1 cellular context compared by ENCODE assay signal in the genomic region with DNA sequence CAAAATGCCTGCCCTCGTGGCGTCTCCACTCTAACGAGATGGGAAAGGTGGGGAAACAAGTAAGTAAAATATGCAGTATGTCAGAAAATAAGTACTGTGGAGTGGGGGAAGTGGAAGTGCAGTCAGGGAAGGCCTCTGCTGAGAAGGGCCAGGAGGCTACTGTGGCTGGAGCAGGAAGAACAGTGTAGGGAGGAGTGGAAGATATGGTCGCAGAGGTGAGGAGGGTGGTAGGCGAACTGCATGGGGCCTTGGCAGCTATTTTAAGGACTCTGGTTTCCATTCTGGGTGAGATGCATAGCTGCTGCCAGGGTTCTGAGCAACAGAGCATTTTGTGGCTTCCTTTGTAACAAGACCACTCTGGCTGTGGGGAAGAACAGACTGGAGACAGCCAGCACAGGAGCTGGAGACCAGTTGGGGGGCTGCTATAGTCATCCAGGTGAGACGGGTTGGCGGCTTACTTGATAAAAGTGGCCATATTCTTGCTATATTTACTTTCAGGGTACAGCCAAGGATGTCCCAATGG.
TF ChIP-seq lines count a peak whose summit lies in the region.

No MANE protein-coding gene starts in this region.

TF ChIP-seq in GM12878, 131 proteins besides CTCF, POLR2A, EP300 and RAD21:
- TF ChIP-seq, protein P1, sequence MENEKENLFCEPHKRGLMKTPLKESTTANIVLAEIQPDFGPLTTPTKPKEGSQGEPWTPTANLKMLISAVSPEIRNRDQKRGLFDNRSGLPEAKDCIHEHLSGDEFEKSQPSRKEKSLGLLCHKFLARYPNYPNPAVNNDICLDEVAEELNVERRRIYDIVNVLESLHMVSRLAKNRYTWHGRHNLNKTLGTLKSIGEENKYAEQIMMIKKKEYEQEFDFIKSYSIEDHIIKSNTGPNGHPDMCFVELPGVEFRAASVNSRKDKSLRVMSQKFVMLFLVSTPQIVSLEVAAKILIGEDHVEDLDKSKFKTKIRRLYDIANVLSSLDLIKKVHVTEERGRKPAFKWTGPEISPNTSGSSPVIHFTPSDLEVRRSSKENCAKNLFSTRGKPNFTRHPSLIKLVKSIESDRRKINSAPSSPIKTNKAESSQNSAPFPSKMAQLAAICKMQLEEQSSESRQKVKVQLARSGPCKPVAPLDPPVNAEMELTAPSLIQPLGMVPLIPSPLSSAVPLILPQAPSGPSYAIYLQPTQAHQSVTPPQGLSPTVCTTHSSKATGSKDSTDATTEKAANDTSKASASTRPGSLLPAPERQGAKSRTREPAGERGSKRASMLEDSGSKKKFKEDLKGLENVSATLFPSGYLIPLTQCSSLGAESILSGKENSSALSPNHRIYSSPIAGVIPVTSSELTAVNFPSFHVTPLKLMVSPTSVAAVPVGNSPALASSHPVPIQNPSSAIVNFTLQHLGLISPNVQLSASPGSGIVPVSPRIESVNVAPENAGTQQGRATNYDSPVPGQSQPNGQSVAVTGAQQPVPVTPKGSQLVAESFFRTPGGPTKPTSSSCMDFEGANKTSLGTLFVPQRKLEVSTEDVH (IDR thresholded peaks at IDR 0.05; ENCODE audit: low read depth, partially characterized antibody) = no peak
- TF ChIP-seq NRF1 (conservative IDR thresholded peaks at IDR 0.05; ENCODE audit: low read depth, low read length) (no peak), IKZF1 (conservative IDR thresholded peaks at IDR 0.05) (peak; percentile 33), MEF2B (IDR thresholded peaks at IDR 0.05; ENCODE audit: partially characterized antibody, poor library complexity, severe bottlenecking) (peak; percentile 44), KLF5 (IDR thresholded peaks at IDR 0.05; ENCODE audit: partially characterized antibody) (no peak), EED (IDR thresholded peaks at IDR 0.05; ENCODE audit: low read depth) (peak; percentile 84), NFIC (IDR thresholded peaks at IDR 0.05; ENCODE audit: low read depth, low read length) (peak; percentile 64; the same call in 1 of the 2 replicates), KAT2A (conservative IDR thresholded peaks at IDR 0.05; ENCODE audit: control insufficient read depth, low read depth, low read length) (no peak), CREB1 (IDR thresholded peaks at IDR 0.05; ENCODE audit: low read depth) (0 out of 2 replicates have a peak, but pooled peaks have one; percentile 8), JUND (IDR thresholded peaks at IDR 0.05; ENCODE audit: low read depth, low read length) (no peak), GATAD2B (conservative IDR thresholded peaks at IDR 0.05; ENCODE audit: low read depth) (peak; percentile 36; the same call in 1 of the 2 replicates), MTA2 (IDR thresholded peaks at IDR 0.05; ENCODE audit: low read depth) (0 out of 2 replicates have a peak, but pooled peaks have one; percentile 22), ASH2L (IDR thresholded peaks at IDR 0.05; ENCODE audit: borderline replicate concordance, low read depth) (no peak), MEF2A (IDR thresholded peaks at IDR 0.05; ENCODE audit: insufficient read depth, low read depth, low read length) (peak; percentile 92), ZSCAN29 (IDR thresholded peaks at IDR 0.05) (no peak), RUNX3 (IDR thresholded peaks at IDR 0.05; ENCODE audit: low read length) (peak; percentile 91), RFX5 (IDR thresholded peaks at IDR 0.05; ENCODE audit: low read depth, low read length) (no peak), SMC3 (IDR thresholded peaks at IDR 0.05; ENCODE audit: borderline replicate concordance, low read length) (no peak), MTA3 (IDR thresholded peaks at IDR 0.05; ENCODE audit: borderline replicate concordance, low read length) (peak; percentile 84; the same call in 1 of the 2 replicates), MXI1 (IDR thresholded peaks at IDR 0.05; ENCODE audit: low read depth, low read length) (no peak), RAD51 (IDR thresholded peaks at IDR 0.05) (no peak), HDGF (IDR thresholded peaks at IDR 0.05) (peak; percentile 66; the same call in 1 of the 2 replicates), HCFC1 (IDR thresholded peaks at IDR 0.05; ENCODE audit: low read length) (no peak), TCF12 (IDR thresholded peaks at IDR 0.05; ENCODE audit: low read depth, low read length) (no peak), RELA (IDR thresholded peaks at IDR 0.05; ENCODE audit: borderline replicate concordance, partially characterized antibody) (no peak), CEBPB (IDR thresholded peaks at IDR 0.05; ENCODE audit: borderline replicate concordance in 1 of 2, low read depth in 2 of 2, low read length in 2 of 2) (0 out of 4 replicates have a peak, but pooled peaks of 1 of the 2 experiments have one; percentile 29), TCF3 (IDR thresholded peaks at IDR 0.05; ENCODE audit: borderline replicate concordance, insufficient read depth, low read depth, low read length) (no peak), POU2F2 (IDR thresholded peaks at IDR 0.05; ENCODE audit: borderline replicate concordance, low read depth, low read length) (no peak), PAX5 (IDR thresholded peaks at IDR 0.05; ENCODE audit: borderline replicate concordance, low read depth, low read length) (peak; percentile 22; the same call in 1 of the 2 replicates), IKZF2 (IDR thresholded peaks at IDR 0.05) (peak in 1 of 2 experiments; percentile 9; a peak in 1 of 4 replicates), BHLHE40 (IDR thresholded peaks at IDR 0.05; ENCODE audit: borderline replicate concordance in 1 of 2, low read depth in 2 of 2, low read length in 1 of 2) (peak in 1 of 2 experiments; percentile 28; a peak in 1 of 4 replicates), EZH2 (IDR thresholded peaks at IDR 0.05; ENCODE audit: borderline replicate concordance, control insufficient read depth, low read depth, low read length) (no peak), SPI1 (IDR thresholded peaks at IDR 0.05; ENCODE audit: borderline replicate concordance, insufficient read depth, low read depth, low read length) (peak; percentile 18; the same call in 1 of the 2 replicates), NBN (IDR thresholded peaks at IDR 0.05) (0 out of 2 replicates have a peak, but pooled peaks have one; percentile 10), CBX3 (IDR thresholded peaks at IDR 0.05; ENCODE audit: borderline replicate concordance, low read depth) (no peak)
- TF ChIP-seq, protein P2, sequence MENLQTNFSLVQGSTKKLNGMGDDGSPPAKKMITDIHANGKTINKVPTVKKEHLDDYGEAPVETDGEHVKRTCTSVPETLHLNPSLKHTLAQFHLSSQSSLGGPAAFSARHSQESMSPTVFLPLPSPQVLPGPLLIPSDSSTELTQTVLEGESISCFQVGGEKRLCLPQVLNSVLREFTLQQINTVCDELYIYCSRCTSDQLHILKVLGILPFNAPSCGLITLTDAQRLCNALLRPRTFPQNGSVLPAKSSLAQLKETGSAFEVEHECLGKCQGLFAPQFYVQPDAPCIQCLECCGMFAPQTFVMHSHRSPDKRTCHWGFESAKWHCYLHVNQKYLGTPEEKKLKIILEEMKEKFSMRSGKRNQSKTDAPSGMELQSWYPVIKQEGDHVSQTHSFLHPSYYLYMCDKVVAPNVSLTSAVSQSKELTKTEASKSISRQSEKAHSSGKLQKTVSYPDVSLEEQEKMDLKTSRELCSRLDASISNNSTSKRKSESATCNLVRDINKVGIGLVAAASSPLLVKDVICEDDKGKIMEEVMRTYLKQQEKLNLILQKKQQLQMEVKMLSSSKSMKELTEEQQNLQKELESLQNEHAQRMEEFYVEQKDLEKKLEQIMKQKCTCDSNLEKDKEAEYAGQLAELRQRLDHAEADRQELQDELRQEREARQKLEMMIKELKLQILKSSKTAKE (IDR thresholded peaks at IDR 0.05; ENCODE audit: low read depth, poor library complexity, severe bottlenecking) = no peak
- TF ChIP-seq, protein P3, sequence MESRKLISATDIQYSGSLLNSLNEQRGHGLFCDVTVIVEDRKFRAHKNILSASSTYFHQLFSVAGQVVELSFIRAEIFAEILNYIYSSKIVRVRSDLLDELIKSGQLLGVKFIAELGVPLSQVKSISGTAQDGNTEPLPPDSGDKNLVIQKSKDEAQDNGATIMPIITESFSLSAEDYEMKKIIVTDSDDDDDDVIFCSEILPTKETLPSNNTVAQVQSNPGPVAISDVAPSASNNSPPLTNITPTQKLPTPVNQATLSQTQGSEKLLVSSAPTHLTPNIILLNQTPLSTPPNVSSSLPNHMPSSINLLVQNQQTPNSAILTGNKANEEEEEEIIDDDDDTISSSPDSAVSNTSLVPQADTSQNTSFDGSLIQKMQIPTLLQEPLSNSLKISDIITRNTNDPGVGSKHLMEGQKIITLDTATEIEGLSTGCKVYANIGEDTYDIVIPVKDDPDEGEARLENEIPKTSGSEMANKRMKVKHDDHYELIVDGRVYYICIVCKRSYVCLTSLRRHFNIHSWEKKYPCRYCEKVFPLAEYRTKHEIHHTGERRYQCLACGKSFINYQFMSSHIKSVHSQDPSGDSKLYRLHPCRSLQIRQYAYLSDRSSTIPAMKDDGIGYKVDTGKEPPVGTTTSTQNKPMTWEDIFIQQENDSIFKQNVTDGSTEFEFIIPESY (IDR thresholded peaks at IDR 0.05) = no peak
- TF ChIP-seq, protein P4, sequence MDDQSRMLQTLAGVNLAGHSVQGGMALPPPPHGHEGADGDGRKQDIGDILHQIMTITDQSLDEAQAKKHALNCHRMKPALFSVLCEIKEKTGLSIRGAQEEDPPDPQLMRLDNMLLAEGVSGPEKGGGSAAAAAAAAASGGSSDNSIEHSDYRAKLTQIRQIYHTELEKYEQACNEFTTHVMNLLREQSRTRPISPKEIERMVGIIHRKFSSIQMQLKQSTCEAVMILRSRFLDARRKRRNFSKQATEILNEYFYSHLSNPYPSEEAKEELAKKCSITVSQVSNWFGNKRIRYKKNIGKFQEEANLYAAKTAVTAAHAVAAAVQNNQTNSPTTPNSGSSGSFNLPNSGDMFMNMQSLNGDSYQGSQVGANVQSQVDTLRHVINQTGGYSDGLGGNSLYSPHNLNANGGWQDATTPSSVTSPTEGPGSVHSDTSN (IDR thresholded peaks at IDR 0.05; ENCODE audit: insufficient replicate concordance, low read depth, low read length) = no peak
- TF ChIP-seq, protein P5, sequence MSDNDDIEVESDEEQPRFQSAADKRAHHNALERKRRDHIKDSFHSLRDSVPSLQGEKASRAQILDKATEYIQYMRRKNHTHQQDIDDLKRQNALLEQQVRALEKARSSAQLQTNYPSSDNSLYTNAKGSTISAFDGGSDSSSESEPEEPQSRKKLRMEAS (IDR thresholded peaks at IDR 0.05; ENCODE audit: low read depth, low read length) = no peak
- TF ChIP-seq, protein P6, sequence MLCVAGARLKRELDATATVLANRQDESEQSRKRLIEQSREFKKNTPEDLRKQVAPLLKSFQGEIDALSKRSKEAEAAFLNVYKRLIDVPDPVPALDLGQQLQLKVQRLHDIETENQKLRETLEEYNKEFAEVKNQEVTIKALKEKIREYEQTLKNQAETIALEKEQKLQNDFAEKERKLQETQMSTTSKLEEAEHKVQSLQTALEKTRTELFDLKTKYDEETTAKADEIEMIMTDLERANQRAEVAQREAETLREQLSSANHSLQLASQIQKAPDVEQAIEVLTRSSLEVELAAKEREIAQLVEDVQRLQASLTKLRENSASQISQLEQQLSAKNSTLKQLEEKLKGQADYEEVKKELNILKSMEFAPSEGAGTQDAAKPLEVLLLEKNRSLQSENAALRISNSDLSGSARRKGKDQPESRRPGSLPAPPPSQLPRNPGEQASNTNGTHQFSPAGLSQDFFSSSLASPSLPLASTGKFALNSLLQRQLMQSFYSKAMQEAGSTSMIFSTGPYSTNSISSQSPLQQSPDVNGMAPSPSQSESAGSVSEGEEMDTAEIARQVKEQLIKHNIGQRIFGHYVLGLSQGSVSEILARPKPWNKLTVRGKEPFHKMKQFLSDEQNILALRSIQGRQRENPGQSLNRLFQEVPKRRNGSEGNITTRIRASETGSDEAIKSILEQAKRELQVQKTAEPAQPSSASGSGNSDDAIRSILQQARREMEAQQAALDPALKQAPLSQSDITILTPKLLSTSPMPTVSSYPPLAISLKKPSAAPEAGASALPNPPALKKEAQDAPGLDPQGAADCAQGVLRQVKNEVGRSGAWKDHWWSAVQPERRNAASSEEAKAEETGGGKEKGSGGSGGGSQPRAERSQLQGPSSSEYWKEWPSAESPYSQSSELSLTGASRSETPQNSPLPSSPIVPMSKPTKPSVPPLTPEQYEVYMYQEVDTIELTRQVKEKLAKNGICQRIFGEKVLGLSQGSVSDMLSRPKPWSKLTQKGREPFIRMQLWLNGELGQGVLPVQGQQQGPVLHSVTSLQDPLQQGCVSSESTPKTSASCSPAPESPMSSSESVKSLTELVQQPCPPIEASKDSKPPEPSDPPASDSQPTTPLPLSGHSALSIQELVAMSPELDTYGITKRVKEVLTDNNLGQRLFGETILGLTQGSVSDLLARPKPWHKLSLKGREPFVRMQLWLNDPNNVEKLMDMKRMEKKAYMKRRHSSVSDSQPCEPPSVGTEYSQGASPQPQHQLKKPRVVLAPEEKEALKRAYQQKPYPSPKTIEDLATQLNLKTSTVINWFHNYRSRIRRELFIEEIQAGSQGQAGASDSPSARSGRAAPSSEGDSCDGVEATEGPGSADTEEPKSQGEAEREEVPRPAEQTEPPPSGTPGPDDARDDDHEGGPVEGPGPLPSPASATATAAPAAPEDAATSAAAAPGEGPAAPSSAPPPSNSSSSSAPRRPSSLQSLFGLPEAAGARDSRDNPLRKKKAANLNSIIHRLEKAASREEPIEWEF (IDR thresholded peaks at IDR 0.05; ENCODE audit: insufficient replicate concordance, low read depth, low read length) = no peak
- TF ChIP-seq, protein P7, sequence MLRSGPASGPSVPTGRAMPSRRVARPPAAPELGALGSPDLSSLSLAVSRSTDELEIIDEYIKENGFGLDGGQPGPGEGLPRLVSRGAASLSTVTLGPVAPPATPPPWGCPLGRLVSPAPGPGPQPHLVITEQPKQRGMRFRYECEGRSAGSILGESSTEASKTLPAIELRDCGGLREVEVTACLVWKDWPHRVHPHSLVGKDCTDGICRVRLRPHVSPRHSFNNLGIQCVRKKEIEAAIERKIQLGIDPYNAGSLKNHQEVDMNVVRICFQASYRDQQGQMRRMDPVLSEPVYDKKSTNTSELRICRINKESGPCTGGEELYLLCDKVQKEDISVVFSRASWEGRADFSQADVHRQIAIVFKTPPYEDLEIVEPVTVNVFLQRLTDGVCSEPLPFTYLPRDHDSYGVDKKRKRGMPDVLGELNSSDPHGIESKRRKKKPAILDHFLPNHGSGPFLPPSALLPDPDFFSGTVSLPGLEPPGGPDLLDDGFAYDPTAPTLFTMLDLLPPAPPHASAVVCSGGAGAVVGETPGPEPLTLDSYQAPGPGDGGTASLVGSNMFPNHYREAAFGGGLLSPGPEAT (IDR thresholded peaks at IDR 0.05; ENCODE audit: low read depth) = 0 out of 2 replicates have a peak, but pooled peaks have one; percentile 20
TF ChIP-seq in GM12878: peak in this region for 18.
